ENCODE assay signal across 2 cellular contexts in the genomic region with DNA sequence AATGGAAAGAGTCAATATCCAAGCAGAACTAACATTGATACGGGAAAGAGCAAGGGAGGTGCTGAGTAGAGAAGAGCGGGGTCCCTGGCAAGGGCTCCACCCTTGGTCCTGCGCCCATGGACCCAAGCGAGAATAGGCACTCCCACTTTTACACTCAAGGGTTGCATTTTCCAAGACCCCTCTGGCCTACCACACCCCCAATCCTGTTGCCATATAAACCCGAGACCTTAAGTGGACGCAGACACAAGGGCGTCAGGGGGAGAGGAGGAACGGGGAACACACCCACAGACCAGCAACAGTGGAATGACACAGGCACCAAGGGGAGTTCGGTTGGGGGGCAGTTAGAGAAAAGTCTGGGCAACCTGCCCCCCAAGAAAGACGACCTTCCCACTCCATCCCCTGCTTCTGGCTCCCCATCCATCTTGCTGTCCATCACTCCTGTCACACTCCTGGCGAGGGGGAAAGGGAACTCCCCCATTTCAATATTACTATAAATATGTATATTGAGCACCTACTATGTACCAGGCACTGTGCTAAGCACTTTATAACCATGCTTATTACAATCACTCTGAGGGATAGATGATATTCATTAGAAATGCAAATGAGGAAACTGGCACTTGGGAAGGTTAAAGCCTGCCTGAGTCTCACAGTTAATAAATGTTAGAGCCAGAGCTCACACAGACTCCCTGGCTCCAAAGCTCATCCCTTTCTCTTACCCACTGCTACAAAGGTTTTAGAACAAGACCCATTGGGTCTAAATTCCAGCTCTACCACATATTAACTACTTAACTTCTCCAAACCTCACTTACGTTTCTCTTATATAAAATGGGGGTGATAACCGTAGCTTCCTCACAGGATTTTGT.
TF ChIP-seq lines count a peak whose summit lies in the region.

No MANE protein-coding gene starts in this region.

TF ChIP-seq in IMR-90, 13 proteins besides CTCF, POLR2A, EP300 and RAD21:
- TF ChIP-seq CHD1 (IDR thresholded peaks at IDR 0.05; ENCODE audit: low read depth, low read length) (no peak), CEBPB (IDR thresholded peaks at IDR 0.05; ENCODE audit: low read depth, low read length) (no peak), MXI1 (IDR thresholded peaks at IDR 0.05; ENCODE audit: borderline replicate concordance, low read depth, low read length) (no peak), BHLHE40 (IDR thresholded peaks at IDR 0.05; ENCODE audit: low read depth, low read length) (no peak), MAZ (IDR thresholded peaks at IDR 0.05; ENCODE audit: borderline replicate concordance, low read depth, low read length) (no peak), RCOR1 (IDR thresholded peaks at IDR 0.05; ENCODE audit: insufficient replicate concordance, low read length) (no peak), FOS (IDR thresholded peaks at IDR 0.05; ENCODE audit: low read depth, low read length) (no peak)
- TF ChIP-seq, protein P1, sequence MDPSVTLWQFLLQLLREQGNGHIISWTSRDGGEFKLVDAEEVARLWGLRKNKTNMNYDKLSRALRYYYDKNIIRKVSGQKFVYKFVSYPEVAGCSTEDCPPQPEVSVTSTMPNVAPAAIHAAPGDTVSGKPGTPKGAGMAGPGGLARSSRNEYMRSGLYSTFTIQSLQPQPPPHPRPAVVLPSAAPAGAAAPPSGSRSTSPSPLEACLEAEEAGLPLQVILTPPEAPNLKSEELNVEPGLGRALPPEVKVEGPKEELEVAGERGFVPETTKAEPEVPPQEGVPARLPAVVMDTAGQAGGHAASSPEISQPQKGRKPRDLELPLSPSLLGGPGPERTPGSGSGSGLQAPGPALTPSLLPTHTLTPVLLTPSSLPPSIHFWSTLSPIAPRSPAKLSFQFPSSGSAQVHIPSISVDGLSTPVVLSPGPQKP (IDR thresholded peaks at IDR 0.05; ENCODE audit: borderline replicate concordance, low read depth, low read length): no peak
- TF ChIP-seq, protein P2, sequence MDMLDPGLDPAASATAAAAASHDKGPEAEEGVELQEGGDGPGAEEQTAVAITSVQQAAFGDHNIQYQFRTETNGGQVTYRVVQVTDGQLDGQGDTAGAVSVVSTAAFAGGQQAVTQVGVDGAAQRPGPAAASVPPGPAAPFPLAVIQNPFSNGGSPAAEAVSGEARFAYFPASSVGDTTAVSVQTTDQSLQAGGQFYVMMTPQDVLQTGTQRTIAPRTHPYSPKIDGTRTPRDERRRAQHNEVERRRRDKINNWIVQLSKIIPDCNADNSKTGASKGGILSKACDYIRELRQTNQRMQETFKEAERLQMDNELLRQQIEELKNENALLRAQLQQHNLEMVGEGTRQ (IDR thresholded peaks at IDR 0.05; ENCODE audit: low read depth, low read length): no peak

TF ChIP-seq in H1, 55 proteins besides CTCF, POLR2A, EP300 and RAD21:
- TF ChIP-seq PHF8 (conservative IDR thresholded peaks at IDR 0.05; ENCODE audit: low read depth, low read length) (no peak), SP1 (IDR thresholded peaks at IDR 0.05; ENCODE audit: low read depth, low read length) (no peak), SAP30 (IDR thresholded peaks at IDR 0.05; ENCODE audit: insufficient read depth, insufficient replicate concordance, low read length) (no peak), GTF2F1 (IDR thresholded peaks at IDR 0.05; ENCODE audit: borderline replicate concordance, low read depth, low read length) (no peak), TAF7 (optimal IDR thresholded peaks at IDR 0.05; ENCODE audit: borderline replicate concordance, low read depth, low read length) (peak; percentile 98), BACH1 (IDR thresholded peaks at IDR 0.05; ENCODE audit: low read length) (no peak), JUND (IDR thresholded peaks at IDR 0.05; ENCODE audit: low read length) (no peak), ZNF274 (IDR thresholded peaks at IDR 0.05; ENCODE audit: borderline replicate concordance, extremely low read depth, low read length) (no peak), NANOG (IDR thresholded peaks at IDR 0.05; ENCODE audit: insufficient read depth, low read depth, low read length, poor library complexity, severe bottlenecking) (no peak), MAFK (IDR thresholded peaks at IDR 0.05; ENCODE audit: low read depth, low read length) (no peak), ASH2L (IDR thresholded peaks at IDR 0.05; ENCODE audit: low read length) (no peak), POLR2AphosphoS5 (IDR thresholded peaks at IDR 0.05; ENCODE audit: low read depth, low read length) (peak; percentile 95), CREB1 (IDR thresholded peaks at IDR 0.05) (no peak), TBP (IDR thresholded peaks at IDR 0.05; ENCODE audit: low read depth, low read length) (peak; percentile 82), SRF (IDR thresholded peaks at IDR 0.05; ENCODE audit: low read depth, low read length) (no peak), FOSL1 (IDR thresholded peaks at IDR 0.05; ENCODE audit: insufficient read depth, low read depth, low read length) (no peak), GABPA (IDR thresholded peaks at IDR 0.05; ENCODE audit: borderline replicate concordance, insufficient read depth, low read length) (no peak), TEAD4 (IDR thresholded peaks at IDR 0.05; ENCODE audit: low read depth, low read length) (no peak), EZH2 (IDR thresholded peaks at IDR 0.05; ENCODE audit: low read depth, low read length, severe bottlenecking) (no peak), YY1 (IDR thresholded peaks at IDR 0.05; ENCODE audit: low read depth, low read length) (no peak), BCL11A (IDR thresholded peaks at IDR 0.05; ENCODE audit: low read depth in 2 of 2, low read length in 2 of 2) (no peak), CTBP2 (IDR thresholded peaks at IDR 0.05; ENCODE audit: borderline replicate concordance, insufficient read depth, insufficient read length, low read length) (no peak), SUZ12 (IDR thresholded peaks at IDR 0.05; ENCODE audit: low read length) (no peak), SP2 (IDR thresholded peaks at IDR 0.05; ENCODE audit: low read length) (no peak), SIX5 (IDR thresholded peaks at IDR 0.05; ENCODE audit: low read depth, low read length) (no peak)
- TF ChIP-seq, protein P3, sequence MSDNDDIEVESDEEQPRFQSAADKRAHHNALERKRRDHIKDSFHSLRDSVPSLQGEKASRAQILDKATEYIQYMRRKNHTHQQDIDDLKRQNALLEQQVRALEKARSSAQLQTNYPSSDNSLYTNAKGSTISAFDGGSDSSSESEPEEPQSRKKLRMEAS (IDR thresholded peaks at IDR 0.05): no peak
- TF ChIP-seq, protein P4, sequence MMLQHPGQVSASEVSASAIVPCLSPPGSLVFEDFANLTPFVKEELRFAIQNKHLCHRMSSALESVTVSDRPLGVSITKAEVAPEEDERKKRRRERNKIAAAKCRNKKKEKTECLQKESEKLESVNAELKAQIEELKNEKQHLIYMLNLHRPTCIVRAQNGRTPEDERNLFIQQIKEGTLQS (IDR thresholded peaks at IDR 0.05; ENCODE audit: insufficient read depth, low read depth, low read length): no peak
